ENCODE assay signal across 1 cellular context in the genomic region with DNA sequence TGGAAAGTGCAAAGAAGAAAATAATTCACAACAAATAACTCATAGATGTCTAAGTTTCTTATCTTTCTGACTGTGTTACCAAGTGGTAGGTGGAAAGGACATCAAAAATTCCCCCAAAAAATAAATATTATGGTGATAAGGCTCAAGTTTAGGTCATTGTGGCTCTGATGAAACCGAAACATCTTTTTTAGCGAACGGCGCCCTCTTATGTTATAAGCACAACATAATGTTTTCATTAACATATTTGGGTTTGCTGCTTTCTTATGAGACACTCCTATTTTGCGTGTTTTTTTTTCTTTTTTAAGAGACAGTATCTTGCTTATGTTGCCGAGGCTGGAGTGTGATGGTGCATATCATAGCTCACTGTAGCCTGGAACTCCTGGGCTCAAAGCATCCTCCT.
TF ChIP-seq lines count a peak whose summit lies in the region.

No MANE protein-coding gene starts in this region.

TF ChIP-seq in IMR-90, 13 proteins besides CTCF, POLR2A, EP300 and RAD21 (continued from another document):
- TF ChIP-seq, protein P1, sequence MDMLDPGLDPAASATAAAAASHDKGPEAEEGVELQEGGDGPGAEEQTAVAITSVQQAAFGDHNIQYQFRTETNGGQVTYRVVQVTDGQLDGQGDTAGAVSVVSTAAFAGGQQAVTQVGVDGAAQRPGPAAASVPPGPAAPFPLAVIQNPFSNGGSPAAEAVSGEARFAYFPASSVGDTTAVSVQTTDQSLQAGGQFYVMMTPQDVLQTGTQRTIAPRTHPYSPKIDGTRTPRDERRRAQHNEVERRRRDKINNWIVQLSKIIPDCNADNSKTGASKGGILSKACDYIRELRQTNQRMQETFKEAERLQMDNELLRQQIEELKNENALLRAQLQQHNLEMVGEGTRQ (IDR thresholded peaks at IDR 0.05; ENCODE audit: low read depth, low read length): no peak
- TF ChIP-seq MAZ (IDR thresholded peaks at IDR 0.05; ENCODE audit: borderline replicate concordance, low read depth, low read length) (no peak), BHLHE40 (IDR thresholded peaks at IDR 0.05; ENCODE audit: low read depth, low read length) (no peak), MXI1 (IDR thresholded peaks at IDR 0.05; ENCODE audit: borderline replicate concordance, low read depth, low read length) (no peak), CHD1 (IDR thresholded peaks at IDR 0.05; ENCODE audit: low read depth, low read length) (no peak), NFE2L2 (IDR thresholded peaks at IDR 0.05; ENCODE audit: low read depth, low read length) (no peak), CEBPB (IDR thresholded peaks at IDR 0.05; ENCODE audit: low read depth, low read length) (no peak)
